ENCODE assay signal across 16 cellular contexts in genomic region chr21:17730782-17731181, GRCh38.
DNase-seq lines count a peak whose midpoint lies in the region; TF ChIP-seq lines count a peak whose summit lies in the region.
"Had no signal": no experiment of that assay in that cellular context is flagged by ENCODE, and none has a peak within 500 bp of the region (broad histone marks: within the 10 kb centered on the region; RNA-seq: fewer than 3 reads in every experiment).

No MANE protein-coding gene starts in this region.

- no peaks in the 10 kb centered on the region for H3K4me1 Mint-ChIP-seq in endothelial cell (ENCODE audit: unreplicated experiment)
- H3K4me1 Mint-ChIP-seq: B cell had no signal

- no peaks in the 10 kb centered on the region for H3K27me3 Mint-ChIP-seq in endothelial cell (ENCODE audit: unreplicated experiment)
- H3K27me3 Mint-ChIP-seq: activated CD8-positive, alpha-beta memory T cell treated with anti-CD3 and anti-CD28 coated beads, Interleukin-2, amount 10 ng/mL, durations not matched to agents 7 days and 5 days; B cell had no signal

- TF ChIP-seq CTCF in endothelial cell (IDR thresholded peaks at IDR 0.05; ENCODE audit: unreplicated experiment) = no peak

- H3K9me3 Mint-ChIP-seq in endothelial cell (ENCODE audit: unreplicated experiment) = no peaks in the 10 kb centered on the region
- H3K9me3 Mint-ChIP-seq: activated naive CD4-positive, alpha-beta T cell treated with anti-CD3 and anti-CD28 coated beads for 36 hours; stimulated activated effector memory CD8-positive, alpha-beta T cell treated with anti-CD3 and anti-CD28 coated beads, Interleukin-12 subunit alpha, Interleukin-12 subunit beta, amount 100 ng/mL, for 72 hours had no signal

- H3K4me3 Mint-ChIP-seq in endothelial cell (ENCODE audit: unreplicated experiment) = no peak overlapping the region
- H3K4me3 Mint-ChIP-seq: activated CD8-positive, alpha-beta memory T cell treated with anti-CD3 and anti-CD28 coated beads, Interleukin-2, amount 10 ng/mL, durations not matched to agents 7 days and 5 days; activated naive CD4-positive, alpha-beta T cell treated with anti-CD3 and anti-CD28 coated beads for 36 hours; B cell; stimulated activated effector memory CD8-positive, alpha-beta T cell treated with anti-CD3 and anti-CD28 coated beads, Interleukin-12 subunit alpha, Interleukin-12 subunit beta, amount 100 ng/mL, for 72 hours had no signal

- DNase-seq in AG08395 (ENCODE audit: low spot score) = peak; percentile 15
- peak; percentile 43 for DNase-seq in KBM-7
- peak; percentile 94 for DNase-seq in SKM-1 treated with dmso at 0.1 percent for 144 hours (lab: John Stamatoyannopoulos, UW; ENCODE audit: unreplicated experiment)
- DNase-seq in iris pigment epithelial cell (ENCODE audit: low read depth) = peak; percentile 28
- DNase-seq in endothelial cell (ENCODE audit: low spot score) = no peak
- DNase-seq in NK-92 treated with Interleukin-12 subunit alpha and Interleukin-12 subunit beta, amount 100 ng/mL, for 24 hours (lab: John Stamatoyannopoulos, UW) = no peak
- no peak for DNase-seq in retina
- no peak for DNase-seq in NCI-H2171 (lab: John Stamatoyannopoulos, UW)
- DNase-seq: activated CD8-positive, alpha-beta memory T cell treated with anti-CD3 and anti-CD28 coated beads, Interleukin-2, amount 10 ng/mL, durations not matched to agents 7 days and 5 days; activated naive CD4-positive, alpha-beta T cell treated with anti-CD3 and anti-CD28 coated beads for 36 hours; central memory CD4-positive, alpha-beta T cell; DND-41; mesendoderm; stimulated activated CD4-positive, alpha-beta T cell treated with anti-CD3 and anti-CD28 coated beads, Interleukin-2, amount 100 ng/mL, for 48 hours had no signal

- H3K36me3 Mint-ChIP-seq in endothelial cell (ENCODE audit: low read depth, unreplicated experiment) = no peaks in the 10 kb centered on the region
- H3K36me3 Mint-ChIP-seq: activated CD8-positive, alpha-beta memory T cell treated with anti-CD3 and anti-CD28 coated beads, Interleukin-2, amount 10 ng/mL, durations not matched to agents 7 days and 5 days; stimulated activated effector memory CD8-positive, alpha-beta T cell treated with anti-CD3 and anti-CD28 coated beads, Interleukin-12 subunit alpha, Interleukin-12 subunit beta, amount 100 ng/mL, for 72 hours had no signal

- in situ Hi-C loops in KBM-7 (cut with MboI; ENCODE audit: low pct_unique_long_range_greater_than_20kb, low sequenced_read_pairs) = no loop called here

- H3K27ac Mint-ChIP-seq in endothelial cell (ENCODE audit: unreplicated experiment) = no peak overlapping the region
- H3K27ac Mint-ChIP-seq: activated CD8-positive, alpha-beta memory T cell treated with anti-CD3 and anti-CD28 coated beads, Interleukin-2, amount 10 ng/mL, durations not matched to agents 7 days and 5 days; activated naive CD4-positive, alpha-beta T cell treated with anti-CD3 and anti-CD28 coated beads for 36 hours; B cell; stimulated activated effector memory CD8-positive, alpha-beta T cell treated with anti-CD3 and anti-CD28 coated beads, Interleukin-12 subunit alpha, Interleukin-12 subunit beta, amount 100 ng/mL, for 72 hours had no signal

Comparison
In these comparisons a context has a peak if more than half of its experiments do, and no peak if none do; other contexts are left out.
1. DNase-seq: peak in AG08395 (single experiment), KBM-7 (single experiment), SKM-1 treated with dmso at 0.1 percent for 144 hours (single experiment) and iris pigment epithelial cell (single experiment); none in endothelial cell (single experiment), NK-92 treated with Interleukin-12 subunit alpha and Interleukin-12 subunit beta, amount 100 ng/mL, for 24 hours (single experiment), retina (single experiment) and NCI-H2171 (single experiment).